11 cellular contexts compared by ENCODE assay signal in genomic region chr1:22751124-22751531, GRCh38.
DNase-seq lines count a peak whose midpoint lies in the region; ATAC-seq and TF ChIP-seq lines count a peak whose summit lies in the region.
"Had no signal": no experiment of that assay in that cellular context is flagged by ENCODE, and none has a peak within 500 bp of the region (broad histone marks: within the 10 kb centered on the region; RNA-seq: fewer than 3 reads in every experiment).

No MANE protein-coding gene starts in this region.

- H3K27ac ChIP-seq in skin epidermis = peak overlapping the region in 16 of 21 experiments; percentile 35 to 86 (median 60)

- H3K4me3 ChIP-seq in epithelial cell of esophagus (ENCODE audit: low read length) (no peak overlapping the region), skin epidermis (no peak overlapping the region)

- DNase-seq in DMS79 treated with DMSO at 0.1 percent for 48 hours (lab: John Stamatoyannopoulos, UW) = peak; percentile 54
- DNase-seq in NCI-H2171 treated with DMSO at 0.1 percent for 48 hours (lab: John Stamatoyannopoulos, UW) = peak; percentile 95
- peak; percentile 46 for DNase-seq in epithelial cell of esophagus (ENCODE audit: low read depth)
- no peak for DNase-seq in NCI-H82 (lab: John Stamatoyannopoulos, UW)
- no peak for DNase-seq in activated naive CD4-positive, alpha-beta T cell (lab: John Stamatoyannopoulos, UW)
- DNase-seq: activated CD8-positive, alpha-beta T cell treated with anti-CD3 and anti-CD28 coated beads for 36 hours; activated naive CD8-positive, alpha-beta T cell treated with anti-CD3 and anti-CD28 coated beads, Interleukin-2, amount 10 ng/mL, durations not matched to agents 7 days and 5 days; DND-41; NCI-H524 treated with DMSO at 0.1 percent for 48 hours had no signal

- no peak for TF ChIP-seq CTCF in epithelial cell of esophagus (IDR thresholded peaks at IDR 0.05; ENCODE audit: insufficient read depth, low read depth, low read length, missing control alignments)

- ATAC-seq in HG02885 (IDR thresholded peaks at IDR 0.05; ENCODE audit: poor library complexity, unreplicated experiment) = no peak

Comparison
In these comparisons a context has a peak if more than half of its experiments do, and no peak if none do; other contexts are left out.
1. DNase-seq: peak in DMS79 treated with DMSO at 0.1 percent for 48 hours (single experiment), NCI-H2171 treated with DMSO at 0.1 percent for 48 hours (single experiment) and epithelial cell of esophagus (single experiment); none in NCI-H82 (single experiment) and activated naive CD4-positive, alpha-beta T cell (0 of 4).